Comparison of ENCODE assay signal across 1 cellular context in the genomic region with DNA sequence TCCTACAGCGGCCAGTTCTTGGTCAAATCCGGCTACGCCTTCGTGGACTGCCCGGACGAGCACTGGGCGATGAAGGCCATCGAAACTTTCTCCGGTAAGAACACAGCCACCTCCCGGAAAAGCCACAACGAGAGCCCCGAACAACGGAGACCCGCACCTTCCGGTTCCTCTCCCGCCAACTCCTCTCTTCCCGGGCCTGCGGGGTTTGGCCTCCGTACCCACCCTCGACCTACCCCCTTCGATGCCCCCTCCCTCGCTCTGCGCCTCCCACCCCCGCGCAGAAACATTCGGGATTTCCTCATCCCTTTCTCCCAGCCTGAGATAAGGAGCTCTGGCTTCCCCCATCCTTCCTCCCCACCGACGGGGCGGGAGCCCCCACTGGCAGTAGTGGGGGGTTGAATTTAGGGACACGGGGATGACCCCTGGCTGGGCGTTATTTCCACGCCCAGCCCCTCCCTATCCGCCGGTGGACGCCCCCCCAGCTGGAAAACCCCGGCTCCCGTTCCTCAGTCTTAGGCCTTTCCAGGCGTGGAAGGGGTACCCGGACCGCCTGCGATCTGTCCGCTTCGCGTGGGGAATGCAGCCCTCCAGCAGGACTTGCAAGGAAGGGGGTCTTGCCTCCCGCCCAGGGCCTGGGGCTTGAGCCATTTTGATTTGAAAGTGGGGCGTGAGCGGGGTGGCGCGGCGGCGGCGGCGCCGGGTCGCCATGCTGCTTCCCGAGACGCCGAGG.
TF ChIP-seq lines count a peak whose summit lies in the region.

No MANE protein-coding gene starts in this region.

TF ChIP-seq in K562, 482 proteins besides CTCF, POLR2A, EP300 and RAD21 (continued from another document and continues in another):
- TF ChIP-seq CEBPB (tag; IDR thresholded peaks at IDR 0.05) (no peak), ZNF436 (CRISPR knock-in tag; IDR thresholded peaks at IDR 0.05) (no peak), TEAD2 (tag; IDR thresholded peaks at IDR 0.05) (no peak), ZNF121 (CRISPR knock-in tag; conservative IDR thresholded peaks at IDR 0.05) (no peak), CREBBP (IDR thresholded peaks at IDR 0.05; ENCODE audit: low read depth, low read length) (no peak), ZNF175 (CRISPR knock-in tag; IDR thresholded peaks at IDR 0.05; ENCODE audit: low read depth) (0 out of 2 replicates have a peak, but pooled peaks have one; percentile 56), IRF2 (CRISPR knock-in tag; IDR thresholded peaks at IDR 0.05) (no peak), FOXP1 (CRISPR knock-in tag; IDR thresholded peaks at IDR 0.05) (no peak), ZNF224 (CRISPR knock-in tag; IDR thresholded peaks at IDR 0.05) (no peak), MCM5 (IDR thresholded peaks at IDR 0.05; ENCODE audit: low read depth) (no peak), GATAD2B (IDR thresholded peaks at IDR 0.05; ENCODE audit: borderline replicate concordance) (no peak), JUN (IDR thresholded peaks at IDR 0.05; ENCODE audit: borderline replicate concordance, low read depth, low read length) (no peak), JUN (CRISPR knock-in tag; IDR thresholded peaks at IDR 0.05; ENCODE audit: borderline replicate concordance) (no peak), ZNF76 (CRISPR knock-in tag; IDR thresholded peaks at IDR 0.05; ENCODE audit: borderline replicate concordance) (no peak), SRSF7 (optimal IDR thresholded peaks at IDR 0.05; ENCODE audit: low read depth, low read length) (no peak), SIRT6 (IDR thresholded peaks at IDR 0.05; ENCODE audit: low read depth, low read length) (no peak), ZNF174 (CRISPR knock-in tag; IDR thresholded peaks at IDR 0.05) (no peak), LARP7 (IDR thresholded peaks at IDR 0.05) (no peak), FOXK1 (CRISPR knock-in tag; IDR thresholded peaks at IDR 0.05; ENCODE audit: borderline replicate concordance) (no peak), SLC30A9 (CRISPR knock-in tag; IDR thresholded peaks at IDR 0.05) (no peak), BCL6 (CRISPR knock-in tag; IDR thresholded peaks at IDR 0.05) (no peak), FOXK2 (conservative IDR thresholded peaks at IDR 0.05 in 1 of 2, IDR thresholded peaks at IDR 0.05 in 1 of 2; ENCODE audit: low read depth in 2 of 2) (no peak), NFATC3 (IDR thresholded peaks at IDR 0.05) (no peak), MEF2D (tag; conservative IDR thresholded peaks at IDR 0.05; ENCODE audit: low read depth) (no peak), TOE1 (IDR thresholded peaks at IDR 0.05; ENCODE audit: borderline replicate concordance) (no peak), TOE1 (CRISPR knock-in tag; IDR thresholded peaks at IDR 0.05; ENCODE audit: borderline replicate concordance, low read depth) (no peak), MXI1 (IDR thresholded peaks at IDR 0.05; ENCODE audit: low read depth, low read length) (no peak), ZNF561 (CRISPR knock-in tag; conservative IDR thresholded peaks at IDR 0.05) (no peak), HMGN3 (IDR thresholded peaks at IDR 0.05; ENCODE audit: borderline replicate concordance, extremely low read depth, insufficient read length, low read depth, low read length) (peak; percentile 21), ZNF77 (CRISPR knock-in tag; IDR thresholded peaks at IDR 0.05) (no peak), ZNF212 (CRISPR knock-in tag; IDR thresholded peaks at IDR 0.05) (no peak), ZNF197 (CRISPR knock-in tag; IDR thresholded peaks at IDR 0.05; ENCODE audit: low read depth) (no peak), ZKSCAN8 (CRISPR knock-in tag; IDR thresholded peaks at IDR 0.05) (no peak), ZNF311 (CRISPR knock-in tag; IDR thresholded peaks at IDR 0.05) (no peak), NR2C2 (CRISPR knock-in tag; IDR thresholded peaks at IDR 0.05) (no peak), NR2C2 (tag; IDR thresholded peaks at IDR 0.05) (no peak), SMAD1 (IDR thresholded peaks at IDR 0.05; ENCODE audit: low read depth, low read length, partially characterized antibody) (no peak), E2F4 (CRISPR knock-in tag; IDR thresholded peaks at IDR 0.05; ENCODE audit: low read depth) (no peak), KLF10 (CRISPR knock-in tag; IDR thresholded peaks at IDR 0.05) (no peak), HSF4 (CRISPR knock-in tag; IDR thresholded peaks at IDR 0.05; ENCODE audit: borderline replicate concordance) (no peak), IRF9 (tag; IDR thresholded peaks at IDR 0.05) (no peak), TCF7L2 (IDR thresholded peaks at IDR 0.05; ENCODE audit: low read depth, low read length) (no peak), GATAD2A (IDR thresholded peaks at IDR 0.05) (no peak), ZFP91 (CRISPR knock-in tag; IDR thresholded peaks at IDR 0.05) (no peak), COPS2 (conservative IDR thresholded peaks at IDR 0.05) (no peak), TRIM28 (IDR thresholded peaks at IDR 0.05) (no peak), HDAC1 (IDR thresholded peaks at IDR 0.05) (peak in 1 of 2 experiments; percentile 74; a peak in 2 of 4 replicates), MYNN (IDR thresholded peaks at IDR 0.05) (0 out of 2 replicates have a peak, but pooled peaks have one; percentile 24), MYNN (CRISPR knock-in tag; IDR thresholded peaks at IDR 0.05) (no peak), NR3C1 (CRISPR knock-in tag; IDR thresholded peaks at IDR 0.05) (no peak), NBN (IDR thresholded peaks at IDR 0.05; ENCODE audit: low read depth) (no peak)
- TF ChIP-seq, protein P1, sequence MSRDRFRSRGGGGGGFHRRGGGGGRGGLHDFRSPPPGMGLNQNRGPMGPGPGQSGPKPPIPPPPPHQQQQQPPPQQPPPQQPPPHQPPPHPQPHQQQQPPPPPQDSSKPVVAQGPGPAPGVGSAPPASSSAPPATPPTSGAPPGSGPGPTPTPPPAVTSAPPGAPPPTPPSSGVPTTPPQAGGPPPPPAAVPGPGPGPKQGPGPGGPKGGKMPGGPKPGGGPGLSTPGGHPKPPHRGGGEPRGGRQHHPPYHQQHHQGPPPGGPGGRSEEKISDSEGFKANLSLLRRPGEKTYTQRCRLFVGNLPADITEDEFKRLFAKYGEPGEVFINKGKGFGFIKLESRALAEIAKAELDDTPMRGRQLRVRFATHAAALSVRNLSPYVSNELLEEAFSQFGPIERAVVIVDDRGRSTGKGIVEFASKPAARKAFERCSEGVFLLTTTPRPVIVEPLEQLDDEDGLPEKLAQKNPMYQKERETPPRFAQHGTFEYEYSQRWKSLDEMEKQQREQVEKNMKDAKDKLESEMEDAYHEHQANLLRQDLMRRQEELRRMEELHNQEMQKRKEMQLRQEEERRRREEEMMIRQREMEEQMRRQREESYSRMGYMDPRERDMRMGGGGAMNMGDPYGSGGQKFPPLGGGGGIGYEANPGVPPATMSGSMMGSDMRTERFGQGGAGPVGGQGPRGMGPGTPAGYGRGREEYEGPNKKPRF (IDR thresholded peaks at IDR 0.05; ENCODE audit: low read depth, low read length) = no peak
- TF ChIP-seq, protein P2, sequence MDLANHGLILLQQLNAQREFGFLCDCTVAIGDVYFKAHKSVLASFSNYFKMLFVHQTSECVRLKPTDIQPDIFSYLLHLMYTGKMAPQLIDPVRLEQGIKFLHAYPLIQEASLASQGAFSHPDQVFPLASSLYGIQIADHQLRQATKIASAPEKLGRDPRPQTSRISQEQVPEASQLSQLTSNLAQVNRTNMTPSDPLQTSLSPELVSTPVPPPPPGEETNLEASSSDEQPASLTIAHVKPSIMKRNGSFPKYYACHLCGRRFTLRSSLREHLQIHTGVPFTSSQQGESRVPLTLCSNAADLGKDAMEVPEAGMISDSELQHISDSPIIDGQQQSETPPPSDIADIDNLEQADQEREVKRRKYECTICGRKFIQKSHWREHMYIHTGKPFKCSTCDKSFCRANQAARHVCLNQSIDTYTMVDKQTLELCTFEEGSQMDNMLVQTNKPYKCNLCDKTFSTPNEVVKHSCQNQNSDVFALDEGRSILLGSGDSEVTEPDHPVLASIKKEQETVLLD (IDR thresholded peaks at IDR 0.05) = 0 out of 2 replicates have a peak, but pooled peaks have one; percentile 22
- TF ChIP-seq, protein P3, sequence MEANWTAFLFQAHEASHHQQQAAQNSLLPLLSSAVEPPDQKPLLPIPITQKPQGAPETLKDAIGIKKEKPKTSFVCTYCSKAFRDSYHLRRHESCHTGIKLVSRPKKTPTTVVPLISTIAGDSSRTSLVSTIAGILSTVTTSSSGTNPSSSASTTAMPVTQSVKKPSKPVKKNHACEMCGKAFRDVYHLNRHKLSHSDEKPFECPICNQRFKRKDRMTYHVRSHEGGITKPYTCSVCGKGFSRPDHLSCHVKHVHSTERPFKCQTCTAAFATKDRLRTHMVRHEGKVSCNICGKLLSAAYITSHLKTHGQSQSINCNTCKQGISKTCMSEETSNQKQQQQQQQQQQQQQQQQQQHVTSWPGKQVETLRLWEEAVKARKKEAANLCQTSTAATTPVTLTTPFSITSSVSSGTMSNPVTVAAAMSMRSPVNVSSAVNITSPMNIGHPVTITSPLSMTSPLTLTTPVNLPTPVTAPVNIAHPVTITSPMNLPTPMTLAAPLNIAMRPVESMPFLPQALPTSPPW (CRISPR knock-in tag; IDR thresholded peaks at IDR 0.05) = peak; percentile 75
- TF ChIP-seq, protein P4, sequence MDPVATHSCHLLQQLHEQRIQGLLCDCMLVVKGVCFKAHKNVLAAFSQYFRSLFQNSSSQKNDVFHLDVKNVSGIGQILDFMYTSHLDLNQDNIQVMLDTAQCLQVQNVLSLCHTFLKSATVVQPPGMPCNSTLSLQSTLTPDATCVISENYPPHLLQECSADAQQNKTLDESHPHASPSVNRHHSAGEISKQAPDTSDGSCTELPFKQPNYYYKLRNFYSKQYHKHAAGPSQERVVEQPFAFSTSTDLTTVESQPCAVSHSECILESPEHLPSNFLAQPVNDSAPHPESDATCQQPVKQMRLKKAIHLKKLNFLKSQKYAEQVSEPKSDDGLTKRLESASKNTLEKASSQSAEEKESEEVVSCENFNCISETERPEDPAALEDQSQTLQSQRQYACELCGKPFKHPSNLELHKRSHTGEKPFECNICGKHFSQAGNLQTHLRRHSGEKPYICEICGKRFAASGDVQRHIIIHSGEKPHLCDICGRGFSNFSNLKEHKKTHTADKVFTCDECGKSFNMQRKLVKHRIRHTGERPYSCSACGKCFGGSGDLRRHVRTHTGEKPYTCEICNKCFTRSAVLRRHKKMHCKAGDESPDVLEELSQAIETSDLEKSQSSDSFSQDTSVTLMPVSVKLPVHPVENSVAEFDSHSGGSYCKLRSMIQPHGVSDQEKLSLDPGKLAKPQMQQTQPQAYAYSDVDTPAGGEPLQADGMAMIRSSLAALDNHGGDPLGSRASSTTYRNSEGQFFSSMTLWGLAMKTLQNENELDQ (CRISPR knock-in tag; IDR thresholded peaks at IDR 0.05; ENCODE audit: borderline replicate concordance) = no peak
- TF ChIP-seq, protein P5, sequence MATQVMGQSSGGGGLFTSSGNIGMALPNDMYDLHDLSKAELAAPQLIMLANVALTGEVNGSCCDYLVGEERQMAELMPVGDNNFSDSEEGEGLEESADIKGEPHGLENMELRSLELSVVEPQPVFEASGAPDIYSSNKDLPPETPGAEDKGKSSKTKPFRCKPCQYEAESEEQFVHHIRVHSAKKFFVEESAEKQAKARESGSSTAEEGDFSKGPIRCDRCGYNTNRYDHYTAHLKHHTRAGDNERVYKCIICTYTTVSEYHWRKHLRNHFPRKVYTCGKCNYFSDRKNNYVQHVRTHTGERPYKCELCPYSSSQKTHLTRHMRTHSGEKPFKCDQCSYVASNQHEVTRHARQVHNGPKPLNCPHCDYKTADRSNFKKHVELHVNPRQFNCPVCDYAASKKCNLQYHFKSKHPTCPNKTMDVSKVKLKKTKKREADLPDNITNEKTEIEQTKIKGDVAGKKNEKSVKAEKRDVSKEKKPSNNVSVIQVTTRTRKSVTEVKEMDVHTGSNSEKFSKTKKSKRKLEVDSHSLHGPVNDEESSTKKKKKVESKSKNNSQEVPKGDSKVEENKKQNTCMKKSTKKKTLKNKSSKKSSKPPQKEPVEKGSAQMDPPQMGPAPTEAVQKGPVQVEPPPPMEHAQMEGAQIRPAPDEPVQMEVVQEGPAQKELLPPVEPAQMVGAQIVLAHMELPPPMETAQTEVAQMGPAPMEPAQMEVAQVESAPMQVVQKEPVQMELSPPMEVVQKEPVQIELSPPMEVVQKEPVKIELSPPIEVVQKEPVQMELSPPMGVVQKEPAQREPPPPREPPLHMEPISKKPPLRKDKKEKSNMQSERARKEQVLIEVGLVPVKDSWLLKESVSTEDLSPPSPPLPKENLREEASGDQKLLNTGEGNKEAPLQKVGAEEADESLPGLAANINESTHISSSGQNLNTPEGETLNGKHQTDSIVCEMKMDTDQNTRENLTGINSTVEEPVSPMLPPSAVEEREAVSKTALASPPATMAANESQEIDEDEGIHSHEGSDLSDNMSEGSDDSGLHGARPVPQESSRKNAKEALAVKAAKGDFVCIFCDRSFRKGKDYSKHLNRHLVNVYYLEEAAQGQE (CRISPR knock-in tag; IDR thresholded peaks at IDR 0.05; ENCODE audit: low read depth) = no peak
